7 cellular contexts compared by ENCODE assay signal in genomic region chr18:26546875-26547301, GRCh38. TPM values are rescaled to one million over a fixed set of nuclear protein-coding genes. Genes with fewer than 3 reads are reported as not detected.
DNase-seq lines count a peak whose midpoint lies in the region; ATAC-seq and TF ChIP-seq lines count a peak whose summit lies in the region.

No MANE protein-coding gene starts in this region.

- in situ Hi-C loops in astrocyte of the cerebellum (cut with HindIII; ENCODE audit: low sequenced_read_pairs) = no loop called here

- H3K4me1 ChIP-seq in HUES6 (ENCODE audit: control insufficient read depth, insufficient read depth, low read length) (peaks cover 36% of the 10 kb centered on the region), sigmoid colon (peaks cover 0 to 56% (median 53%) of the 10 kb centered on the region in 4 donors)

- peak overlapping the region; percentile 38 for H3K9ac ChIP-seq in HUES6 (ENCODE audit: low read length)

- H3K9me3 ChIP-seq in HUES6 (ENCODE audit: control insufficient read depth, insufficient read depth, low read depth, low read length) (no peaks in the 10 kb centered on the region), sigmoid colon (no peaks in the 10 kb centered on the region)

- TF ChIP-seq CTCF in astrocyte of the cerebellum (IDR thresholded peaks at IDR 0.05; ENCODE audit: low read depth, low read length, missing control alignments) (no peak), sigmoid colon (IDR thresholded peaks at IDR 0.05) (no peak)

- TF ChIP-seq EP300 in sigmoid colon (IDR thresholded peaks at IDR 0.05) = no peak

- 86 to 97% methylated on average over 35 of the region's 35 CpGs for WGBS in sigmoid colon, 2 donors

- peaks cover 57% of the 10 kb centered on the region for H3K27me3 ChIP-seq in HUES6 (ENCODE audit: control insufficient read depth, insufficient read depth, low read length)
- H3K27me3 ChIP-seq in sigmoid colon = peaks cover 10 to 25% (median 20%) of the 10 kb centered on the region in 3 donors

- peak overlapping the region; percentile 87 for H3K4me3 ChIP-seq in HUES6 (ENCODE audit: low read depth, low read length)
- H3K4me3 ChIP-seq in astrocyte of the cerebellum (ENCODE audit: low read depth, low read length) = peak overlapping the region; percentile 65
- H3K4me3 ChIP-seq in iPS-11a (ENCODE audit: low read depth, low read length) = peak overlapping the region; percentile 74
- H3K4me3 ChIP-seq in sigmoid colon = peak overlapping the region; percentile 61 to 75 (median 70)

- H3K36me3 ChIP-seq in HUES6 (ENCODE audit: control insufficient read depth, insufficient read depth, low read length) = no peaks in the 10 kb centered on the region
- H3K36me3 ChIP-seq in sigmoid colon = no peaks in the 10 kb centered on the region

- no peak for ATAC-seq in GM21526 (IDR thresholded peaks at IDR 0.05; ENCODE audit: low FRiP score, unreplicated experiment)

- TF ChIP-seq POLR2A in sigmoid colon (IDR thresholded peaks at IDR 0.05) = no peak

- H3K27ac ChIP-seq in HUES6 (ENCODE audit: low read depth, low read length) = no peak overlapping the region
- H3K27ac ChIP-seq in sigmoid colon = no peak overlapping the region

- no peak for DNase-seq in astrocyte of the cerebellum (ENCODE audit: low read depth)
- DNase-seq in sigmoid colon = no peak
- DNase-seq in DMS 273 treated with DMSO at 0.1 percent for 48 hours (lab: John Stamatoyannopoulos, UW) = no peak
- DNase-seq in RKO (ENCODE audit: low spot score) = no peak

- intact Hi-C loops in sigmoid colon (cut with DNase I) = loop anchor here (5.0 to 10.0 kb wide), 3 partner anchors 110 to 452 kb away; partner anchors contain the start of gene SS18

RNA-seq across cellular contexts. Expression of gene KCTD1, which starts 1.5 kb away (rescaled TPM):
- 10 to 100 TPM in 3 of 4 donors, 1 to 10 TPM in 1; 7.1 to 22.4 (median 16.1) TPM for total RNA-seq in sigmoid colon
- polyA plus RNA-seq in sigmoid colon = 10 to 100 TPM in 2 of 3 donors, 1 to 10 TPM in 1; 3.4 to 10.9 (median 10.2) TPM
